7 cellular contexts compared by ENCODE assay signal in genomic region chr12:56688129-56688845, GRCh38. TPM values are rescaled to one million over a fixed set of nuclear protein-coding genes. Genes with fewer than 3 reads are reported as not detected.
A peak's percentile ranks its signal among the peaks of the same experiment; 100 is the strongest.
DNase-seq lines count a peak whose midpoint lies in the region; ATAC-seq, FAIRE-seq and TF ChIP-seq lines count a peak whose summit lies in the region.

TSS of gene PTGES3 (minus strand) at chr12:56688284. CDS start at chr12:56687999, 285 bp downstream.

- peak; percentile 62 for ATAC-seq in HG02981 (IDR thresholded peaks at IDR 0.05; ENCODE audit: unreplicated experiment)

- DNase-seq in GM18507 (ENCODE audit: extremely low spot score, insufficient read length, low read depth), result peak; percentile 84
- peak; percentile 91 for DNase-seq in NCI-H2029 treated with DMSO at 0.1 percent for 48 hours (lab: John Stamatoyannopoulos, UW)
- peak; percentile 95 for DNase-seq in T-helper 9 cell
- DNase-seq in astrocyte of the cerebellum (ENCODE audit: low read depth), result peak; percentile 95
- DNase-seq in hepatocyte (ENCODE audit: low spot score), result peak; percentile 100
- DNase-seq in retina, result peak; percentile 99

- 2% methylated on average over 56 of the region's 64 CpGs for WGBS in hepatocyte (ENCODE audit: low lambda C conversion rate, missing lambda C conversion rate)

- H3K79me2 ChIP-seq in hepatocyte, result peaks cover 45% of the 10 kb centered on the region

- no peaks in the 10 kb centered on the region for H3K27me3 ChIP-seq in hepatocyte

- H3K9me3 ChIP-seq in hepatocyte (ENCODE audit: low read depth), result no peaks in the 10 kb centered on the region

- H3K36me3 ChIP-seq in hepatocyte (replicated peaks; ENCODE audit: insufficient read depth, low read depth), result no peaks in the 10 kb centered on the region

- in situ Hi-C loops in astrocyte of the cerebellum (cut with HindIII; ENCODE audit: low sequenced_read_pairs), result no loop called here

- peaks cover 36% of the 10 kb centered on the region for H4K20me1 ChIP-seq in hepatocyte (ENCODE audit: insufficient read depth, poor library complexity, severe bottlenecking)

- H2AFZ ChIP-seq in hepatocyte, result peak within 1 kb of the TSS; percentile 51

- peak within 1 kb of the TSS; percentile 99 for H3K27ac ChIP-seq in hepatocyte

- TF ChIP-seq CTCF in astrocyte of the cerebellum (IDR thresholded peaks at IDR 0.05; ENCODE audit: low read depth, low read length, missing control alignments) (no peak), hepatocyte (IDR thresholded peaks at IDR 0.05; ENCODE audit: poor library complexity) (no peak)

- H3K4me2 ChIP-seq in hepatocyte, result peak within 1 kb of the TSS; percentile 89

- H3K4me3 ChIP-seq in astrocyte of the cerebellum (ENCODE audit: low read depth, low read length), result peak within 1 kb of the TSS; percentile 99
- peak within 1 kb of the TSS; percentile 80 for H3K4me3 ChIP-seq in hepatocyte

- no peaks in the 10 kb centered on the region for H3K9me2 ChIP-seq in hepatocyte (replicated peaks; ENCODE audit: insufficient read depth)

- no peaks in the 10 kb centered on the region for H3K4me1 ChIP-seq in hepatocyte (ENCODE audit: insufficient read depth)

- FAIRE-seq in GM18507 (lab: Jason Lieb, UNC), result peak; percentile 97

RNA-seq across cellular contexts. Expression of gene PTGES3, which starts in this region (rescaled TPM):
- total RNA-seq in hepatocyte, result 128 and 142 TPM in 2 replicates
- polyA plus RNA-seq in hepatocyte, result 154 and 156 TPM in 2 replicates

Comparison
In these comparisons a context has a peak if more than half of its experiments do, and no peak if none do; other contexts are left out.
1. Peak in every context shown above with its lines: DNase-seq, ATAC-seq, H3K4me3 ChIP-seq and H3K27ac ChIP-seq.